Comparison of ENCODE assay signal across 17 cellular contexts in genomic region chr1:22228074-22228473, GRCh38.
DNase-seq lines count a peak whose midpoint lies in the region; ATAC-seq, FAIRE-seq and TF ChIP-seq lines count a peak whose summit lies in the region.
"Had no signal": no experiment of that assay in that cellular context is flagged by ENCODE, and none has a peak within 500 bp of the region (broad histone marks: within the 10 kb centered on the region; RNA-seq: fewer than 3 reads in every experiment).

No MANE protein-coding gene starts in this region.

- H3K27me3 Mint-ChIP-seq in T-helper 17 cell, result peaks cover 46% of the 10 kb centered on the region
- peaks cover 3 to 18% of the 10 kb centered on the region in 2 donors for H3K27me3 Mint-ChIP-seq in CD4-positive, alpha-beta memory T cell

- no peak for FAIRE-seq in A549 (lab: Jason Lieb, UNC)
- FAIRE-seq: A204.1, GM12878, GM18507, HTR-8/SVneo had no signal

- H3K4me2 ChIP-seq in A549 (peak overlapping the region; percentile 63; the same call in 1 of the 3 replicates), osteoblast (ENCODE audit: insufficient read depth, low read length) (no peak overlapping the region)

- CTCF ChIA-PET in A549 (lab: Yijun Ruan, JAX) (no interaction called here), HEK293 (lab: Yijun Ruan, JAX) (no interaction called here)
- CTCF ChIA-PET in CD4-positive, alpha-beta memory T cell (lab: Charles Lee; ENCODE audit: partially characterized antibody), result no interaction called here

- TF ChIP-seq POLR2A in A549 (IDR thresholded peaks at IDR 0.05; ENCODE audit: low read length), result no peak

- TF ChIP-seq EP300 in A549 (IDR thresholded peaks at IDR 0.05), result no peak

- H3K9me3 Mint-ChIP-seq in CD4-positive, alpha-beta memory T cell, result no peaks in the 10 kb centered on the region

- no peak for ATAC-seq in A549
- ATAC-seq in T-helper 17 cell, result no peak
- ATAC-seq: GM12878 had no signal

- peak overlapping the region; percentile 36 for H3K4me3 Mint-ChIP-seq in T-helper 17 cell
- no peak overlapping the region for H3K4me3 Mint-ChIP-seq in CD4-positive, alpha-beta memory T cell
- H3K4me3 Mint-ChIP-seq: CD14-positive monocyte; CD8-positive, alpha-beta memory T cell had no signal

- H3K79me2 ChIP-seq in osteoblast (ENCODE audit: insufficient read depth, low read length), result no peaks in the 10 kb centered on the region

- H3K9me3 ChIP-seq in A549 (no peaks in the 10 kb centered on the region), HEK293 (ENCODE audit: control insufficient read depth, insufficient read depth, low read depth, low read length) (no peaks in the 10 kb centered on the region), T-helper 17 cell (ENCODE audit: control insufficient read depth, low read length, poor library complexity, severe bottlenecking) (no peaks in the 10 kb centered on the region), osteoblast (ENCODE audit: low read depth, low read length) (no peaks in the 10 kb centered on the region)
- no peaks in the 10 kb centered on the region for H3K9me3 ChIP-seq in CD4-positive, alpha-beta memory T cell (ENCODE audit: control insufficient read depth in 1 of 2, low read length in 2 of 2)
- H3K9me3 ChIP-seq: BE2C, Caco-2 had no signal

- peaks cover 2% of the 10 kb centered on the region for H3K36me3 Mint-ChIP-seq in T-helper 17 cell (ENCODE audit: low read depth)
- H3K36me3 Mint-ChIP-seq in CD4-positive, alpha-beta memory T cell, result no peaks in the 10 kb centered on the region
- H3K36me3 Mint-ChIP-seq: CD14-positive monocyte; CD8-positive, alpha-beta memory T cell had no signal

- H3K36me3 ChIP-seq in HEK293 (ENCODE audit: control insufficient read depth in 2 of 2, insufficient read depth in 1 of 2, low read length in 2 of 2) (no peaks in the 10 kb centered on the region), osteoblast (ENCODE audit: insufficient read depth, low read length) (no peaks in the 10 kb centered on the region)
- no peaks in the 10 kb centered on the region for H3K36me3 ChIP-seq in CD4-positive, alpha-beta memory T cell (ENCODE audit: insufficient read depth, low read length)
- H3K36me3 ChIP-seq: BE2C had no signal

- peaks cover 18% of the 10 kb centered on the region for H3K27me3 ChIP-seq in osteoblast (ENCODE audit: insufficient read depth, low read length)
- peaks cover 4% of the 10 kb centered on the region for H3K27me3 ChIP-seq in CD4-positive, alpha-beta memory T cell (ENCODE audit: insufficient read depth, low read length)
- H3K27me3 ChIP-seq: BE2C had no signal

- no peak overlapping the region for H2AFZ ChIP-seq in osteoblast (ENCODE audit: low read length)
- H2AFZ ChIP-seq: GM23248 had no signal

- no peak for TF ChIP-seq RAD21 in A549 (conservative IDR thresholded peaks at IDR 0.05 in 1 of 2, IDR thresholded peaks at IDR 0.05 in 1 of 2)

- H3K27ac Mint-ChIP-seq in T-helper 17 cell, result no peak overlapping the region
- H3K27ac Mint-ChIP-seq in CD4-positive, alpha-beta memory T cell, result no peak overlapping the region
- H3K27ac Mint-ChIP-seq: CD14-positive monocyte; CD8-positive, alpha-beta memory T cell had no signal

- peak overlapping the region in 1 of 2 experiments; percentile 69; a peak in 2 of 6 replicates for H3K27ac ChIP-seq in A549
- H3K27ac ChIP-seq in HEK293 (ENCODE audit: extremely low read depth, low read depth, low read length), result no peak overlapping the region
- H3K27ac ChIP-seq in osteoblast (ENCODE audit: low read depth, low read length), result no peak overlapping the region
- no peak overlapping the region for H3K27ac ChIP-seq in CD4-positive, alpha-beta memory T cell (ENCODE audit: low read depth, low read length)
- H3K27ac ChIP-seq: GM23248 had no signal

- DNase-seq in A549 (ENCODE audit: low read depth in 1 of 2, low spot score in 1 of 2) (no peak), T-helper 17 cell (no peak), osteoblast (ENCODE audit: insufficient read length, low spot score, missing footprints) (peak; percentile 22), islet precursor cell (no peak)
- DNase-seq in activated T-cell treated with anti-CD3 and anti-CD28 coated beads, Interleukin-2, amount 50 U/mL, for 48 hours, result no peak
- DNase-seq in CD4-positive, alpha-beta memory T cell, result no peak
- DNase-seq: BE2C; CD8-positive, alpha-beta memory T cell; DMS79; GM23248 had no signal

- TF ChIP-seq CTCF in A549 (IDR thresholded peaks at IDR 0.05) (no peak), HEK293 (tag by site-specific recombination; IDR thresholded peaks at IDR 0.05) (no peak), osteoblast (IDR thresholded peaks at IDR 0.05; ENCODE audit: extremely low read depth, low read depth, low read length) (no peak)

- H3K4me3 ChIP-seq in A549, result no peak overlapping the region
- H3K4me3 ChIP-seq in HEK293 (ENCODE audit: low read depth, low read length), result no peak overlapping the region
- H3K4me3 ChIP-seq in osteoblast (ENCODE audit: insufficient read depth, low read length), result no peak overlapping the region
- no peak overlapping the region for H3K4me3 ChIP-seq in CD4-positive, alpha-beta memory T cell (ENCODE audit: low read length in 2 of 2)
- H3K4me3 ChIP-seq: GM12878, GM23248 had no signal

- POLR2A ChIA-PET in A549 (lab: Yijun Ruan, JAX), result no interaction called here
- POLR2A ChIA-PET in HEK293 (lab: Yijun Ruan, JAX), result no interaction called here
- POLR2A ChIA-PET in CD4-positive, alpha-beta memory T cell (lab: Charles Lee; ENCODE audit: partially characterized antibody), result no interaction called here

- H3K4me1 Mint-ChIP-seq in T-helper 17 cell, result no peaks in the 10 kb centered on the region
- H3K4me1 Mint-ChIP-seq in CD4-positive, alpha-beta memory T cell, result no peaks in the 10 kb centered on the region
- H3K4me1 Mint-ChIP-seq: CD14-positive monocyte; CD8-positive, alpha-beta memory T cell had no signal

- intact Hi-C loops in CD4-positive, alpha-beta memory T cell (cut with micrococcal nuclease), result no loop called here

- WGBS in A549 (ENCODE audit: missing lambda C conversion rate), result 90% methylated on average over 8 of the region's 8 CpGs

- no peaks in the 10 kb centered on the region for H4K20me1 ChIP-seq in osteoblast (ENCODE audit: insufficient read depth, low read length)

- H3K4me1 ChIP-seq in A549 (peaks cover 23% of the 10 kb centered on the region), HEK293 (ENCODE audit: control insufficient read depth, insufficient read depth, low read length) (no peaks in the 10 kb centered on the region), osteoblast (ENCODE audit: insufficient read depth, low read length) (no peaks in the 10 kb centered on the region)
- no peaks in the 10 kb centered on the region for H3K4me1 ChIP-seq in CD4-positive, alpha-beta memory T cell (ENCODE audit: insufficient read depth, low read length)
- H3K4me1 ChIP-seq: BE2C had no signal

TF ChIP-seq in A549, 52 proteins besides CTCF, POLR2A, EP300 and RAD21:
- TF ChIP-seq ZFP36 (IDR thresholded peaks at IDR 0.05; ENCODE audit: borderline replicate concordance, partially characterized antibody), result peak; percentile 56
- no peak for TF ChIP-seq FOSB (CRISPR knock-in tag; IDR thresholded peaks at IDR 0.05)
- TF ChIP-seq GATA3 (IDR thresholded peaks at IDR 0.05; ENCODE audit: borderline replicate concordance), result no peak

TF ChIP-seq in HEK293, 187 proteins besides CTCF, POLR2A, EP300 and RAD21:
- TF ChIP-seq ZNF664 (tag by site-specific recombination; IDR thresholded peaks at IDR 0.05) (peak; percentile 62), ZBTB26 (tag by site-specific recombination; optimal IDR thresholded peaks at IDR 0.05) (no peak), ZNF768 (tag by site-specific recombination; IDR thresholded peaks at IDR 0.05) (peak; percentile 78; the same call in 1 of the 2 replicates), ZNF677 (tag by site-specific recombination; IDR thresholded peaks at IDR 0.05) (no peak)
